Comparison of ENCODE assay signal across 9 cellular contexts in genomic region chr2:98468621-98469236, GRCh38. TPM values are rescaled to one million over a fixed set of nuclear protein-coding genes. Genes with fewer than 3 reads are reported as not detected.
A peak's percentile ranks its signal among the peaks of the same experiment; 100 is the strongest.
DNase-seq lines count a peak whose midpoint lies in the region; ATAC-seq, FAIRE-seq and TF ChIP-seq lines count a peak whose summit lies in the region.
"Had no signal": no experiment of that assay in that cellular context is flagged by ENCODE, and none has a peak within 500 bp of the region (broad histone marks: within the 10 kb centered on the region; RNA-seq: fewer than 3 reads in every experiment).

No MANE protein-coding gene starts in this region.

- H3K27ac Mint-ChIP-seq in CD8-positive, alpha-beta memory T cell: peak overlapping the region; percentile 83 to 98 (median 94)
- no peak overlapping the region for H3K27ac Mint-ChIP-seq in GM23338

- peak overlapping the region; percentile 36 for H3K4me3 ChIP-seq in CD8-positive, alpha-beta memory T cell (ENCODE audit: low read length)
- no peak overlapping the region for H3K4me3 ChIP-seq in MM.1S (ENCODE audit: low read length)
- H3K4me3 ChIP-seq in bronchial epithelial cell (ENCODE audit: low read depth, low read length): no peak overlapping the region
- no peak overlapping the region for H3K4me3 ChIP-seq in small intestine (ENCODE audit: low read depth in 1 of 2, low read length in 2 of 2)
- no peak overlapping the region for H3K4me3 ChIP-seq in WERI-Rb-1 (ENCODE audit: low read depth, low read length)
- no peak overlapping the region for H3K4me3 ChIP-seq in GM23338

- H3F3A ChIP-seq in MM.1S (ENCODE audit: insufficient read depth, low read length): peaks cover 67% of the 10 kb centered on the region
- H3F3A ChIP-seq in GM23338 (replicated peaks; ENCODE audit: low read depth): no peaks in the 10 kb centered on the region

- H4K20me1 ChIP-seq in MM.1S (ENCODE audit: insufficient read depth, low read length): no peaks in the 10 kb centered on the region
- H4K20me1 ChIP-seq in GM23338 (replicated peaks; ENCODE audit: insufficient read depth): no peaks in the 10 kb centered on the region; the same call in 1 of the 2 replicates

- CTCF ChIA-PET in CD8-positive, alpha-beta memory T cell (lab: Charles Lee): interaction anchor here (6.5 kb wide), 1 partner anchor 17 kb away, joined by 48 read pairs; no protein-coding TSS in a partner anchor

- peaks cover 0 to 7% (median 6%) of the 10 kb centered on the region in 3 donors for H3K36me3 Mint-ChIP-seq in CD8-positive, alpha-beta memory T cell
- peaks cover 4% of the 10 kb centered on the region; the same call in 2 of the 3 replicates for H3K36me3 Mint-ChIP-seq in GM23338 (ENCODE audit: low read depth)

- no peaks in the 10 kb centered on the region for H3K27me3 ChIP-seq in CD8-positive, alpha-beta memory T cell (ENCODE audit: insufficient read depth, low read length, poor library complexity, severe bottlenecking)
- no peaks in the 10 kb centered on the region for H3K27me3 ChIP-seq in MM.1S (replicated peaks; ENCODE audit: insufficient read depth, low read length)
- no peaks in the 10 kb centered on the region for H3K27me3 ChIP-seq in bronchial epithelial cell (ENCODE audit: control insufficient read depth, insufficient read depth, low read length)
- no peaks in the 10 kb centered on the region for H3K27me3 ChIP-seq in small intestine (ENCODE audit: control insufficient read depth in 2 of 2, insufficient read depth in 2 of 2, low read length in 2 of 2)
- H3K27me3 ChIP-seq in WERI-Rb-1 (ENCODE audit: insufficient read depth, low read depth, severe bottlenecking): no peaks in the 10 kb centered on the region
- H3K27me3 ChIP-seq in GM23338 (ENCODE audit: insufficient read depth): no peaks in the 10 kb centered on the region

- H3K4me1 Mint-ChIP-seq in CD8-positive, alpha-beta memory T cell: peaks cover 89 to 98% (median 97%) of the 10 kb centered on the region in 3 donors
- H3K4me1 Mint-ChIP-seq in GM23338: peaks cover 32% of the 10 kb centered on the region

- no peak overlapping the region for H3K4me2 ChIP-seq in MM.1S (ENCODE audit: low read depth, low read length)
- H3K4me2 ChIP-seq in GM23338: no peak overlapping the region

- FAIRE-seq in bronchial epithelial cell (lab: Jason Lieb, UNC) (no peak), small intestine (lab: Jason Lieb, UNC) (no peak)

- peaks cover 0 to 2% (median 0%) of the 10 kb centered on the region in 5 donors for H3K9me3 Mint-ChIP-seq in CD8-positive, alpha-beta memory T cell
- H3K9me3 Mint-ChIP-seq in GM23338: no peaks in the 10 kb centered on the region

- no peaks in the 10 kb centered on the region for H3K9me2 ChIP-seq in MM.1S (replicated peaks; ENCODE audit: insufficient read depth, low read length)
- H3K9me2 ChIP-seq in GM23338 (ENCODE audit: insufficient read depth): no peaks in the 10 kb centered on the region

- peaks cover 98% of the 10 kb centered on the region for H3K4me1 ChIP-seq in CD8-positive, alpha-beta memory T cell (ENCODE audit: insufficient read depth, low read length)
- H3K4me1 ChIP-seq in MM.1S (ENCODE audit: low read length) (peaks cover 88% of the 10 kb centered on the region), small intestine (ENCODE audit: control insufficient read depth in 2 of 2, insufficient read depth in 1 of 2, low read depth in 1 of 2, low read length in 1 of 2) (peaks cover 5 to 9% of the 10 kb centered on the region in 2 donors), GM23338 (ENCODE audit: insufficient read depth) (peaks cover 18% of the 10 kb centered on the region)

- H3K36me3 ChIP-seq in CD8-positive, alpha-beta memory T cell (ENCODE audit: insufficient read depth, low read length): no peaks in the 10 kb centered on the region
- H3K36me3 ChIP-seq in MM.1S (replicated peaks; ENCODE audit: insufficient read depth, low read length): no peaks in the 10 kb centered on the region
- no peaks in the 10 kb centered on the region for H3K36me3 ChIP-seq in bronchial epithelial cell (ENCODE audit: control insufficient read depth, insufficient read depth, low read length)
- no peaks in the 10 kb centered on the region for H3K36me3 ChIP-seq in small intestine (ENCODE audit: control insufficient read depth in 2 of 2, insufficient read depth in 2 of 2, low read length in 2 of 2)
- H3K36me3 ChIP-seq in WERI-Rb-1: no peaks in the 10 kb centered on the region
- no peaks in the 10 kb centered on the region for H3K36me3 ChIP-seq in GM23338 (ENCODE audit: insufficient read depth)

- ATAC-seq in GM21447 (IDR thresholded peaks at IDR 0.05; ENCODE audit: unreplicated experiment) (peak; percentile 26), GM23338 (no peak)

- POLR2A ChIA-PET in CD8-positive, alpha-beta memory T cell (lab: Charles Lee): interaction anchor here (0.6 kb wide), 1 partner anchor 68 kb away, joined by 5 read pairs; no protein-coding TSS in a partner anchor

- WGBS in small intestine, 3 donors: 77 to 85% (median 81%) methylated on average over 5 of the region's 5 CpGs

- H3K79me2 ChIP-seq in MM.1S (ENCODE audit: low read length) (peaks cover 90% of the 10 kb centered on the region), GM23338 (replicated peaks; ENCODE audit: insufficient read depth) (peaks cover 82% of the 10 kb centered on the region)

- no peak for DNase-seq in CD8-positive, alpha-beta memory T cell
- no peak for DNase-seq in MM.1S
- peak; percentile 24 for DNase-seq in bronchial epithelial cell (ENCODE audit: low read depth)
- no peak for DNase-seq in small intestine
- DNase-seq in WERI-Rb-1: no peak
- no peak for DNase-seq in amniotic stem cell (lab: John Stamatoyannopoulos, UW)
- DNase-seq in GM23338 (ENCODE audit: low spot score): no peak
- DNase-seq: KG1 had no signal

- peak overlapping the region; percentile 15 to 85 (median 63) for H3K4me3 Mint-ChIP-seq in CD8-positive, alpha-beta memory T cell
- H3K4me3 Mint-ChIP-seq in GM23338: no peak overlapping the region

- H3K27ac ChIP-seq in CD8-positive, alpha-beta memory T cell (ENCODE audit: low read depth, low read length): no peak overlapping the region
- H3K27ac ChIP-seq in MM.1S (ENCODE audit: low read length) (peak overlapping the region; percentile 42; the same call in 1 of the 2 replicates), small intestine (ENCODE audit: low read depth in 1 of 2, low read length in 1 of 2) (peak overlapping the region in 1 of 2 donors; percentile 42), WERI-Rb-1 (no peak overlapping the region), GM23338 (ENCODE audit: low read depth) (no peak overlapping the region)

- H3K9me3 ChIP-seq in CD8-positive, alpha-beta memory T cell (ENCODE audit: low read length): no peaks in the 10 kb centered on the region
- H3K9me3 ChIP-seq in MM.1S (replicated peaks; ENCODE audit: insufficient read depth, low read length) (no peaks in the 10 kb centered on the region), small intestine (ENCODE audit: control insufficient read depth, low read depth) (no peaks in the 10 kb centered on the region), WERI-Rb-1 (ENCODE audit: severe bottlenecking) (no peaks in the 10 kb centered on the region)

- H3K27me3 Mint-ChIP-seq in CD8-positive, alpha-beta memory T cell: peaks cover 0 to 2% of the 10 kb centered on the region in 2 donors
- H3K27me3 Mint-ChIP-seq in GM23338 (ENCODE audit: insufficient read depth, low read depth, poor library complexity): peaks cover 6% of the 10 kb centered on the region

- no peak overlapping the region for H3K9ac ChIP-seq in MM.1S (ENCODE audit: low read length)

- H2AFZ ChIP-seq in MM.1S (ENCODE audit: low read length) (no peak overlapping the region), GM23338 (no peak overlapping the region)

- no peak for TF ChIP-seq CTCF in MM.1S (IDR thresholded peaks at IDR 0.05; ENCODE audit: low read length)
- no peak for TF ChIP-seq CTCF in bronchial epithelial cell (IDR thresholded peaks at IDR 0.05; ENCODE audit: insufficient read depth, low read length, severe bottlenecking)
- no peak for TF ChIP-seq CTCF in WERI-Rb-1 (IDR thresholded peaks at IDR 0.05; ENCODE audit: low read depth, low read length)
- TF ChIP-seq CTCF in GM23338 (conservative IDR thresholded peaks at IDR 0.05; ENCODE audit: low read depth in 2 of 2): no peak

TF ChIP-seq in GM23338, 12 proteins besides CTCF, POLR2A, EP300 and RAD21 (continues in another document):
- TF ChIP-seq EZH2phosphoT487 (IDR thresholded peaks at IDR 0.05; ENCODE audit: unreplicated experiment): no peak
- no peak for TF ChIP-seq REST (IDR thresholded peaks at IDR 0.05; ENCODE audit: unreplicated experiment)

RNA-seq across cellular contexts. Expression of gene INPP4A, which starts 24.1 kb away (rescaled TPM):
- total RNA-seq in CD8-positive, alpha-beta memory T cell: 10 to 100 TPM; 41.0 to 46.9 TPM
- 61.4 TPM for polyA plus RNA-seq in CD8-positive, alpha-beta memory T cell
- 18.2 and 23.8 TPM in 2 replicates for total RNA-seq in bronchial epithelial cell
- polyA plus RNA-seq in small intestine: 1 to 10 TPM; 1.6 to 6.1 (median 2.2) TPM
- 36.9 and 42.3 TPM in 2 replicates for total RNA-seq in GM23338 (2014; rRNA removed; shearing (Covaris generic))
- polyA plus RNA-seq in GM23338 (2016; fragmentation: Nextera tagmentation; extraction: Ambion mirVana): 6.5 and 8.5 TPM in 2 replicates
